25 cellular contexts compared by ENCODE assay signal in genomic region chr22:37534445-37534844, GRCh38. TPM values are rescaled to one million over a fixed set of nuclear protein-coding genes. Genes with fewer than 3 reads are reported as not detected.
DNase-seq lines count a peak whose midpoint lies in the region; ATAC-seq and TF ChIP-seq lines count a peak whose summit lies in the region.
"Had no signal": no experiment of that assay in that cellular context is flagged by ENCODE, and none has a peak within 500 bp of the region (broad histone marks: within the 10 kb centered on the region; RNA-seq: fewer than 3 reads in every experiment).

No MANE protein-coding gene starts in this region.

- peak overlapping the region; percentile 65 for H3K27ac Mint-ChIP-seq in activated CD4-positive, alpha-beta T cell treated with anti-CD3 and anti-CD28 coated beads, Interleukin-2, amount 10 ng/mL, durations not matched to agents 24 days and 14 days
- H3K27ac Mint-ChIP-seq in activated CD4-positive, alpha-beta T cell treated with anti-CD3 and anti-CD28 coated beads for 36 hours: no peak overlapping the region
- peak overlapping the region in 4 of 5 experiments; percentile 14 to 97 (median 52) for H3K27ac Mint-ChIP-seq in brain
- H3K27ac Mint-ChIP-seq: activated B cell treated with CpG ODN at 0.5 μM for 24 hours; activated naive CD8-positive, alpha-beta T cell treated with anti-CD3 and anti-CD28 coated beads for 36 hours had no signal

- no peak for ATAC-seq in activated CD4-positive, alpha-beta T cell treated with anti-CD3 and anti-CD28 coated beads for 36 hours
- ATAC-seq in HG03175 (IDR thresholded peaks at IDR 0.05; ENCODE audit: unreplicated experiment): no peak
- ATAC-seq: Right ventricle myocardium inferior had no signal

- no peak overlapping the region for H3K9ac ChIP-seq in skeletal muscle satellite cell (ENCODE audit: low read depth, low read length)

- no peaks in the 10 kb centered on the region for H3K9me3 Mint-ChIP-seq in activated CD4-positive, alpha-beta T cell treated with anti-CD3 and anti-CD28 coated beads, Interleukin-2, amount 10 ng/mL, durations not matched to agents 24 days and 14 days
- no peaks in the 10 kb centered on the region for H3K9me3 Mint-ChIP-seq in activated CD4-positive, alpha-beta T cell treated with anti-CD3 and anti-CD28 coated beads for 36 hours (ENCODE audit: low read depth)
- H3K9me3 Mint-ChIP-seq in brain: peaks cover 0 to 3% (median 0%) of the 10 kb centered on the region in 5 experiments
- H3K9me3 Mint-ChIP-seq: activated B cell treated with CpG ODN at 0.5 μM for 24 hours; activated naive CD8-positive, alpha-beta T cell treated with anti-CD3 and anti-CD28 coated beads for 36 hours had no signal

- peaks cover 23% of the 10 kb centered on the region for H3K4me1 ChIP-seq in skeletal muscle satellite cell (ENCODE audit: control insufficient read depth, insufficient read depth, low read length)
- H3K4me1 ChIP-seq: uterus had no signal

- no peaks in the 10 kb centered on the region for H3K9me3 ChIP-seq in skeletal muscle satellite cell (replicated peaks; ENCODE audit: low read length)
- H3K9me3 ChIP-seq: BE2C, neutrophil, uterus had no signal

- H3K36me3 Mint-ChIP-seq in activated CD4-positive, alpha-beta T cell treated with anti-CD3 and anti-CD28 coated beads, Interleukin-2, amount 10 ng/mL, durations not matched to agents 24 days and 14 days (ENCODE audit: low read depth): no peaks in the 10 kb centered on the region
- no peaks in the 10 kb centered on the region for H3K36me3 Mint-ChIP-seq in activated CD4-positive, alpha-beta T cell treated with anti-CD3 and anti-CD28 coated beads for 36 hours (ENCODE audit: low read depth)
- no peaks in the 10 kb centered on the region for H3K36me3 Mint-ChIP-seq in brain
- H3K36me3 Mint-ChIP-seq: activated naive CD8-positive, alpha-beta T cell treated with anti-CD3 and anti-CD28 coated beads for 36 hours had no signal

- DNase-seq in activated CD4-positive, alpha-beta T cell treated with anti-CD3 and anti-CD28 coated beads, Interleukin-2, amount 10 ng/mL, durations not matched to agents 24 days and 14 days: no peak
- no peak for DNase-seq in activated CD4-positive, alpha-beta T cell treated with anti-CD3 and anti-CD28 coated beads for 36 hours
- DNase-seq in NCI-H524 (lab: John Stamatoyannopoulos, UW) (peak; percentile 73 to 82), NCI-H345 (lab: John Stamatoyannopoulos, UW) (no peak)
- no peak for DNase-seq in stimulated activated CD4-positive, alpha-beta T cell treated with anti-CD3 and anti-CD28 coated beads, Interleukin-1b, Interleukin-23, amount 100 ng/mL, for 48 hours
- DNase-seq: activated B cell treated with CpG ODN at 0.5 μM for 24 hours; activated CD4-positive, alpha-beta T cell treated with anti-CD3 and anti-CD28 coated beads, Interleukin-2, amount 50 U/mL, for 48 hours; activated CD8-positive, alpha-beta memory T cell treated with anti-CD3 and anti-CD28 coated beads, Interleukin-2, amount 50 U/mL, for 4 hours; activated naive CD8-positive, alpha-beta T cell treated with anti-CD3 and anti-CD28 coated beads for 36 hours; BE2C; COR-L47; DND-41; dorsolateral prefrontal cortex; glutamatergic neuron; uterus had no signal

- no peak overlapping the region for H3K4me3 Mint-ChIP-seq in activated CD4-positive, alpha-beta T cell treated with anti-CD3 and anti-CD28 coated beads, Interleukin-2, amount 10 ng/mL, durations not matched to agents 24 days and 14 days
- no peak overlapping the region for H3K4me3 Mint-ChIP-seq in activated CD4-positive, alpha-beta T cell treated with anti-CD3 and anti-CD28 coated beads for 36 hours
- H3K4me3 Mint-ChIP-seq in brain: peak overlapping the region in 2 of 5 experiments; percentile 0 to 15
- H3K4me3 Mint-ChIP-seq: activated B cell treated with CpG ODN at 0.5 μM for 24 hours; activated naive CD8-positive, alpha-beta T cell treated with anti-CD3 and anti-CD28 coated beads for 36 hours had no signal

- no peaks in the 10 kb centered on the region for H3K36me3 ChIP-seq in skeletal muscle satellite cell (ENCODE audit: insufficient read depth, low read length)
- H3K36me3 ChIP-seq: BE2C, neutrophil, uterus had no signal

- TF ChIP-seq CTCF in brain (conservative IDR thresholded peaks at IDR 0.05): no peak

- H3K27me3 Mint-ChIP-seq in activated CD4-positive, alpha-beta T cell treated with anti-CD3 and anti-CD28 coated beads, Interleukin-2, amount 10 ng/mL, durations not matched to agents 24 days and 14 days: peaks cover 8% of the 10 kb centered on the region
- peaks cover 7% of the 10 kb centered on the region for H3K27me3 Mint-ChIP-seq in activated CD4-positive, alpha-beta T cell treated with anti-CD3 and anti-CD28 coated beads for 36 hours
- peaks cover 32% of the 10 kb centered on the region for H3K27me3 Mint-ChIP-seq in brain

- intact Hi-C loops in activated CD4-positive, alpha-beta T cell treated with anti-CD3 and anti-CD28 coated beads, Interleukin-2, amount 10 ng/mL, durations not matched to agents 24 days and 14 days (cut with micrococcal nuclease): no loop called here
- intact Hi-C loops in activated CD4-positive, alpha-beta T cell treated with anti-CD3 and anti-CD28 coated beads for 36 hours (cut with DNase I, micrococcal nuclease): loop anchor here in 1 of 2 experiments (5.0 kb wide), 1 partner anchor 52 kb away; no protein-coding TSS in a partner anchor

- CTCF ChIA-PET in activated CD4-positive, alpha-beta T cell treated with anti-CD3 and anti-CD28 coated beads for 36 hours (lab: Charles Lee): interaction anchor here (1.3 to 2.5 kb wide), 3 partner anchors 13 to 58 kb away, joined by 4 to 10 read pairs (median 4); no protein-coding TSS in a partner anchor

- POLR2A ChIA-PET in activated CD4-positive, alpha-beta T cell treated with anti-CD3 and anti-CD28 coated beads for 36 hours (lab: Charles Lee): no interaction called here

- no peaks in the 10 kb centered on the region for H3K27me3 ChIP-seq in skeletal muscle satellite cell (ENCODE audit: control insufficient read depth, insufficient read depth, low read length)
- H3K27me3 ChIP-seq: BE2C, dorsolateral prefrontal cortex, uterus had no signal

- no peak overlapping the region for H3K4me3 ChIP-seq in skeletal muscle satellite cell (ENCODE audit: low read length)
- H3K4me3 ChIP-seq: dorsolateral prefrontal cortex, GM12878, skin epidermis, uterus had no signal

- H3K4me1 Mint-ChIP-seq in activated CD4-positive, alpha-beta T cell treated with anti-CD3 and anti-CD28 coated beads, Interleukin-2, amount 10 ng/mL, durations not matched to agents 24 days and 14 days: peaks cover 27% of the 10 kb centered on the region
- H3K4me1 Mint-ChIP-seq in activated CD4-positive, alpha-beta T cell treated with anti-CD3 and anti-CD28 coated beads for 36 hours: peaks cover 32% of the 10 kb centered on the region
- H3K4me1 Mint-ChIP-seq in brain: peaks cover 26% of the 10 kb centered on the region

- peak overlapping the region; percentile 60 for H3K4me2 ChIP-seq in skeletal muscle satellite cell (ENCODE audit: low read length)

RNA-seq across cellular contexts. Expression of gene CARD10, which starts 15.2 kb away (rescaled TPM):
- not detected in 2 replicates for total RNA-seq in activated CD4-positive, alpha-beta T cell treated with anti-CD3 and anti-CD28 coated beads, Interleukin-2, amount 10 ng/mL, durations not matched to agents 24 days and 14 days
- total RNA-seq in activated CD4-positive, alpha-beta T cell treated with anti-CD3 and anti-CD28 coated beads for 36 hours: not detected
- 3.7 TPM for polyA plus RNA-seq in brain (ENCODE audit: insufficient read depth, low read depth, low replicate concordance)
- 24.8 and 28.6 TPM in 2 replicates for total RNA-seq in skeletal muscle satellite cell (2012; rRNA removed)
- total RNA-seq: activated B cell treated with CpG ODN at 0.5 μM for 24 hours had no signal

RNA-seq across cellular contexts. Expression of gene CDC42EP1, which starts 25.8 kb away (rescaled TPM):
- total RNA-seq in activated CD4-positive, alpha-beta T cell treated with anti-CD3 and anti-CD28 coated beads, Interleukin-2, amount 10 ng/mL, durations not matched to agents 24 days and 14 days: 1.0 and 1.2 TPM in 2 replicates
- total RNA-seq in activated CD4-positive, alpha-beta T cell treated with anti-CD3 and anti-CD28 coated beads for 36 hours: under 1 TPM; 0.83 to 0.87 TPM
- 69.7 TPM for polyA plus RNA-seq in brain (ENCODE audit: insufficient read depth, low read depth, low replicate concordance)
- total RNA-seq in skeletal muscle satellite cell (2012; rRNA removed): 23.8 and 28.0 TPM in 2 replicates
- total RNA-seq: activated B cell treated with CpG ODN at 0.5 μM for 24 hours, OCI-LY7 had no signal

RNA-seq across cellular contexts. Expression of gene LGALS2, which starts 45.4 kb away (rescaled TPM):
- total RNA-seq in activated CD4-positive, alpha-beta T cell treated with anti-CD3 and anti-CD28 coated beads, Interleukin-2, amount 10 ng/mL, durations not matched to agents 24 days and 14 days: not detected in 2 replicates
- total RNA-seq in activated CD4-positive, alpha-beta T cell treated with anti-CD3 and anti-CD28 coated beads for 36 hours: not detected
- polyA plus RNA-seq in brain (ENCODE audit: insufficient read depth, low read depth, low replicate concordance): not detected
- not detected in 2 replicates for total RNA-seq in skeletal muscle satellite cell (2012; rRNA removed)
- total RNA-seq: activated B cell treated with CpG ODN at 0.5 μM for 24 hours; activated naive CD8-positive, alpha-beta T cell treated with anti-CD3 and anti-CD28 coated beads for 36 hours; lung microvascular endothelial cell; temporal lobe; uterus had no signal

RNA-seq across cellular contexts. Expression of gene MFNG, which starts 48.3 kb away (rescaled TPM):
- 207 and 231 TPM in 2 replicates for total RNA-seq in activated CD4-positive, alpha-beta T cell treated with anti-CD3 and anti-CD28 coated beads, Interleukin-2, amount 10 ng/mL, durations not matched to agents 24 days and 14 days
- total RNA-seq in activated CD4-positive, alpha-beta T cell treated with anti-CD3 and anti-CD28 coated beads for 36 hours: 100 to 1,000 TPM; 108 to 125 TPM
- polyA plus RNA-seq in brain (ENCODE audit: insufficient read depth, low read depth, low replicate concordance): 6.8 TPM
- 0.44 TPM in 1 of 2 replicates, not detected in the other for total RNA-seq in skeletal muscle satellite cell (2012; rRNA removed)

Comparison
In these comparisons a context has a peak if more than half of its experiments do, and no peak if none do; other contexts are left out.
1. DNase-seq: peak in NCI-H524 (2 of 2); none in activated CD4-positive, alpha-beta T cell treated with anti-CD3 and anti-CD28 coated beads, Interleukin-2, amount 10 ng/mL, durations not matched to agents 24 days and 14 days (single experiment), activated CD4-positive, alpha-beta T cell treated with anti-CD3 and anti-CD28 coated beads for 36 hours (single experiment), NCI-H345 (single experiment) and stimulated activated CD4-positive, alpha-beta T cell treated with anti-CD3 and anti-CD28 coated beads, Interleukin-1b, Interleukin-23, amount 100 ng/mL, for 48 hours (single experiment).